Comparison of ENCODE assay signal across 22 cellular contexts in the genomic region with DNA sequence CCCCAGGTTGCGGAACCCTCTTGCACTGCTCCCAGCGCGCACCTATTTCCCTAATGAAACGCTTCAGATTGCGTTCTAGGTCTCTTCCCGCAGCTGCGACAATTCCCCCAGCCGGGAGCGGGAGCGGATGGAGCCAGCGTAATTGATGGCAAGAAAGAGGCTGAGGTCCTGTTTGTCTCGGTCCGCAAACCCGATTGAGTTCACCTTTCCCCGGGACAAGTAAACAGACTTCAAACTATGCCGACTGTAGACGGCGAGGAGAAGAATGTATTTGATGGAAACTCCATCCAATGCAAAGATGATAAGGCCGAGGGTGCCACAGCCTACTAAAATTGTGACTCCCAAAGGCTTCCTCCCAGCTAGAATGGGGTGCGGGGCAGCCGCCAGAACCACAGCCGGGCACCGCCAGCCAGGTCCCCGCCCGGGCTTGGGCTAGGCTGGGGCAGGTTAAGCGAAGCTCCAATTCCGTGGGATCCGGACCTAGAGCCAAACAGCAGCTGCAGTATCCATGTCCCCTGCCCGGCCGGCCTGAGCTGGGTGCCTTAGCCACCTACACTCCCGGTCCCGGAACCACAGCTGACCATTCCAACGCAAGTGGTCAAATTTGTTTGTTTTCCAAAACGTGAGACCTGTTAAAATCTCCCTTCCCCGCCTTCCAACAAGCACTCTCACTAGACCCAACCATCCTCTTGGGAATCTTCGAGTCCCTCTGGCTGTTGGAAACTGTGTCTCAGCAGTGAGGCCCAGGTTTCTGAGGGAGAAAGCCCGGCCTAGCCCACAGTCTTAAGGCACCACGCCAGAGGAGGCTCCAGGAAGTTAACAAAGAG. TPM values are rescaled to one million over a fixed set of nuclear protein-coding genes. Genes with fewer than 3 reads are reported as not detected.
DNase-seq lines count a peak whose midpoint lies in the region; ATAC-seq, FAIRE-seq and TF ChIP-seq lines count a peak whose summit lies in the region.
"Had no signal": no experiment of that assay in that cellular context is flagged by ENCODE, and none has a peak within 500 bp of the region (broad histone marks: within the 10 kb centered on the region; RNA-seq: fewer than 3 reads in every experiment).

No MANE protein-coding gene starts in this region.

- no peaks in the 10 kb centered on the region for H3F3A ChIP-seq in neural cell (ENCODE audit: insufficient read depth, low read length, poor library complexity, severe bottlenecking)

- peak overlapping the region in 1 of 2 experiments; percentile 66; a peak in 3 of 5 replicates for H3K4me3 Mint-ChIP-seq in H9
- H3K4me3 Mint-ChIP-seq in activated T-helper 1 cell treated with anti-CD3 and anti-CD28 coated beads, Interleukin-12 subunit alpha, Interleukin-12 subunit beta, Interleukin-2, Interleukin-4 antibody, amounts not matched to agents 30 ng/mL and 10 ng/mL and 1 ng/mL, durations not matched to agents 14 hours and 24 hours and 36 hours: no peak overlapping the region
- no peak overlapping the region for H3K4me3 Mint-ChIP-seq in activated T-helper 2 cell treated with anti-CD3 and anti-CD28 coated beads, Interferon-gamma antibody, Interleukin-2, Interleukin-4, amounts not matched to agents 10 μg/mL and 5 μg/mL and 100 μg/mL, durations not matched to agents 14 hours and 24 hours and 36 hours (ENCODE audit: low read depth)
- H3K4me3 Mint-ChIP-seq: activated CD4-positive, alpha-beta T cell treated with anti-CD3 and anti-CD28 coated beads, Interleukin-2, amount 10 ng/mL, durations not matched to agents 7 days and 5 days; activated T-cell treated with anti-CD3 and anti-CD28 coated beads, Interleukin-2, amount 50 U/mL, for 24 hours; stimulated activated memory B cell treated with anti-CD40 and anti-IgM and Interleukin-4, amounts not matched to agents 10 μg/mL and 1 μg/mL and 100 μg/mL, for 72 hours; T-helper 2 cell treated with Interferon-gamma antibody and Interleukin-4, amounts not matched to agents 5 μg/mL and 100 μg/mL, for 36 hours had no signal

- H3K9me2 ChIP-seq in neural cell (ENCODE audit: insufficient read depth, low read length): no peaks in the 10 kb centered on the region

- TF ChIP-seq RAD21 in neural cell (conservative IDR thresholded peaks at IDR 0.05): no peak

- H4K5ac ChIP-seq in H9 (ENCODE audit: insufficient read length, low read depth, low read length): no peak overlapping the region

- H3K4me1 Mint-ChIP-seq in H9: peaks cover 15 to 44% of the 10 kb centered on the region in 2 experiments
- no peaks in the 10 kb centered on the region for H3K4me1 Mint-ChIP-seq in activated T-helper 1 cell treated with anti-CD3 and anti-CD28 coated beads, Interleukin-12 subunit alpha, Interleukin-12 subunit beta, Interleukin-2, Interleukin-4 antibody, amounts not matched to agents 30 ng/mL and 10 ng/mL and 1 ng/mL, durations not matched to agents 14 hours and 24 hours and 36 hours (ENCODE audit: low read depth)
- H3K4me1 Mint-ChIP-seq in activated T-helper 2 cell treated with anti-CD3 and anti-CD28 coated beads, Interferon-gamma antibody, Interleukin-2, Interleukin-4, amounts not matched to agents 10 μg/mL and 5 μg/mL and 100 μg/mL, durations not matched to agents 14 hours and 24 hours and 36 hours (ENCODE audit: low read depth): peaks cover 2% of the 10 kb centered on the region
- H3K4me1 Mint-ChIP-seq: stimulated activated memory B cell treated with anti-CD40 and anti-IgM and Interleukin-4, amounts not matched to agents 10 μg/mL and 1 μg/mL and 100 μg/mL, for 72 hours had no signal

- peaks cover 96% of the 10 kb centered on the region for H3K27me3 Mint-ChIP-seq in H9 (ENCODE audit: low read depth)
- H3K27me3 Mint-ChIP-seq in activated T-helper 1 cell treated with anti-CD3 and anti-CD28 coated beads, Interleukin-12 subunit alpha, Interleukin-12 subunit beta, Interleukin-2, Interleukin-4 antibody, amounts not matched to agents 30 ng/mL and 10 ng/mL and 1 ng/mL, durations not matched to agents 14 hours and 24 hours and 36 hours (ENCODE audit: insufficient read depth): peaks cover 71% of the 10 kb centered on the region
- H3K27me3 Mint-ChIP-seq in activated T-helper 2 cell treated with anti-CD3 and anti-CD28 coated beads, Interferon-gamma antibody, Interleukin-2, Interleukin-4, amounts not matched to agents 10 μg/mL and 5 μg/mL and 100 μg/mL, durations not matched to agents 14 hours and 24 hours and 36 hours (ENCODE audit: low read depth): peaks cover 74% of the 10 kb centered on the region

- TF ChIP-seq EP300 in neural cell (conservative IDR thresholded peaks at IDR 0.05; ENCODE audit: poor library complexity, severe bottlenecking): no peak

- H3K4ac ChIP-seq in H9 (ENCODE audit: low read depth, low read length): no peak overlapping the region

- H3K79me1 ChIP-seq in H9 (ENCODE audit: insufficient read depth, low read depth, low read length, poor library complexity, severe bottlenecking): no peaks in the 10 kb centered on the region

- no peak overlapping the region for H2BK5ac ChIP-seq in H9 (ENCODE audit: insufficient read length, low read length)

- no peaks in the 10 kb centered on the region for H3K79me2 ChIP-seq in H9 (ENCODE audit: insufficient read depth, low read length)
- no peaks in the 10 kb centered on the region for H3K79me2 ChIP-seq in neural cell (replicated peaks; ENCODE audit: insufficient read depth, low read length)

- H3K23ac ChIP-seq in H9 (ENCODE audit: insufficient read length, low read depth, low read length): no peak overlapping the region

- H3K36me3 ChIP-seq in neural cell (ENCODE audit: insufficient read depth, low read length): no peaks in the 10 kb centered on the region
- no peaks in the 10 kb centered on the region for H3K36me3 ChIP-seq in small intestine (ENCODE audit: control insufficient read depth in 2 of 2, insufficient read depth in 2 of 2, low read length in 2 of 2)
- H3K36me3 ChIP-seq: gastrocnemius medialis had no signal

- peaks cover 94% of the 10 kb centered on the region for H3K27me3 ChIP-seq in H9 (ENCODE audit: insufficient read depth, low read length)
- peaks cover 99% of the 10 kb centered on the region for H3K27me3 ChIP-seq in neural cell (ENCODE audit: insufficient read depth, low read depth, low read length)
- H3K27me3 ChIP-seq in small intestine (ENCODE audit: control insufficient read depth in 2 of 2, insufficient read depth in 2 of 2, low read length in 2 of 2): peaks cover 31 to 59% of the 10 kb centered on the region in 2 donors

- no peak for TF ChIP-seq CTCF in H9 (conservative IDR thresholded peaks at IDR 0.05)
- no peak for TF ChIP-seq CTCF in neural cell (IDR thresholded peaks at IDR 0.05; ENCODE audit: poor library complexity, severe bottlenecking)

- H2BK12ac ChIP-seq in H9 (ENCODE audit: insufficient read length, low read depth, low read length): no peak overlapping the region

- H3K27ac ChIP-seq in H9 (ENCODE audit: insufficient read length, low read depth, low read length) (no peak overlapping the region), neural cell (ENCODE audit: low read length) (no peak overlapping the region), small intestine (ENCODE audit: low read depth in 1 of 2, low read length in 1 of 2) (no peak overlapping the region)
- H3K27ac ChIP-seq: gastrocnemius medialis, skin epidermis had no signal

- no peaks in the 10 kb centered on the region for H3K9me3 ChIP-seq in H9 (ENCODE audit: control insufficient read depth, low read depth, low read length)
- no peaks in the 10 kb centered on the region for H3K9me3 ChIP-seq in neural cell (ENCODE audit: low read length)
- no peaks in the 10 kb centered on the region for H3K9me3 ChIP-seq in small intestine (ENCODE audit: control insufficient read depth, low read depth)
- H3K9me3 ChIP-seq: gastrocnemius medialis had no signal

- H3T11ph ChIP-seq in H9 (ENCODE audit: low read length): no peak overlapping the region

- FAIRE-seq in small intestine (lab: Jason Lieb, UNC): no peak
- FAIRE-seq: endometrium had no signal

- H3K4me1 ChIP-seq in H9 (ENCODE audit: insufficient read depth, low read length) (no peaks in the 10 kb centered on the region), small intestine (ENCODE audit: control insufficient read depth in 2 of 2, insufficient read depth in 1 of 2, low read depth in 1 of 2, low read length in 1 of 2) (no peaks in the 10 kb centered on the region)

- H3K4me3 ChIP-seq in neural cell (ENCODE audit: low read length): no peak overlapping the region
- no peak overlapping the region for H3K4me3 ChIP-seq in small intestine (ENCODE audit: low read depth in 1 of 2, low read length in 2 of 2)
- H3K4me3 ChIP-seq: skin epidermis had no signal

- H3K14ac ChIP-seq in H9 (ENCODE audit: insufficient read depth, low read length): no peak overlapping the region; the same call in 1 of the 2 replicates

- H4K20me1 ChIP-seq in H9 (ENCODE audit: control insufficient read depth, insufficient read depth, insufficient read length) (no peaks in the 10 kb centered on the region), neural cell (ENCODE audit: insufficient read depth) (no peaks in the 10 kb centered on the region)

- H2AFZ ChIP-seq in H9 (ENCODE audit: low read length) (no peak overlapping the region), neural cell (ENCODE audit: low read depth, low read length) (no peak overlapping the region)

- H2BK120ac ChIP-seq in H9 (ENCODE audit: low read depth, low read length, poor library complexity, severe bottlenecking): no peak overlapping the region

- H3K4me2 ChIP-seq in H9 (ENCODE audit: insufficient read depth, insufficient read length, low read length) (peak overlapping the region; percentile 27), neural cell (ENCODE audit: low read length) (no peak overlapping the region)

- no peak overlapping the region for H3K9ac ChIP-seq in H9 (ENCODE audit: extremely low read depth, insufficient read length, low read length)
- no peak overlapping the region for H3K9ac ChIP-seq in neural cell (ENCODE audit: low read length)

- H2AK5ac ChIP-seq in H9 (ENCODE audit: insufficient read length, low read length): no peak overlapping the region

- H4K8ac ChIP-seq in H9 (replicated peaks; ENCODE audit: insufficient read length, low read depth, low read length): no peak overlapping the region

- H3K18ac ChIP-seq in H9 (ENCODE audit: insufficient read length, low read depth, low read length): no peak overlapping the region

- peaks cover 3% of the 10 kb centered on the region for H3K23me2 ChIP-seq in H9 (ENCODE audit: insufficient read length, low read depth, low read length, poor library complexity, severe bottlenecking)

- peaks cover 2 to 14% of the 10 kb centered on the region in 2 experiments; a peak in 3 of 5 replicates for H3K9me3 Mint-ChIP-seq in H9
- no peaks in the 10 kb centered on the region for H3K9me3 Mint-ChIP-seq in activated T-helper 1 cell treated with anti-CD3 and anti-CD28 coated beads, Interleukin-12 subunit alpha, Interleukin-12 subunit beta, Interleukin-2, Interleukin-4 antibody, amounts not matched to agents 30 ng/mL and 10 ng/mL and 1 ng/mL, durations not matched to agents 14 hours and 24 hours and 36 hours
- H3K9me3 Mint-ChIP-seq in activated T-helper 2 cell treated with anti-CD3 and anti-CD28 coated beads, Interferon-gamma antibody, Interleukin-2, Interleukin-4, amounts not matched to agents 10 μg/mL and 5 μg/mL and 100 μg/mL, durations not matched to agents 14 hours and 24 hours and 36 hours: no peaks in the 10 kb centered on the region
- H3K9me3 Mint-ChIP-seq: activated CD4-positive, alpha-beta T cell treated with anti-CD3 and anti-CD28 coated beads, Interleukin-2, amount 10 ng/mL, durations not matched to agents 7 days and 5 days; activated T-cell treated with anti-CD3 and anti-CD28 coated beads, Interleukin-2, amount 50 U/mL, for 24 hours; stimulated activated memory B cell treated with anti-CD40 and anti-IgM and Interleukin-4, amounts not matched to agents 10 μg/mL and 1 μg/mL and 100 μg/mL, for 72 hours; T-helper 2 cell treated with Interferon-gamma antibody and Interleukin-4, amounts not matched to agents 5 μg/mL and 100 μg/mL, for 36 hours had no signal

- H3K56ac ChIP-seq in H9 (ENCODE audit: insufficient read length, low read depth, low read length): no peak overlapping the region

- DNase-seq in DMS53 (lab: John Stamatoyannopoulos, UW) (peak; percentile 74), H9 (no peak), kidney glomerular epithelial cell (lab: John Stamatoyannopoulos, UW) (no peak), small intestine (no peak)
- no peak for DNase-seq in activated T-helper 1 cell treated with anti-CD3 and anti-CD28 coated beads, Interleukin-12 subunit alpha, Interleukin-12 subunit beta, Interleukin-2, Interleukin-4 antibody, amounts not matched to agents 30 ng/mL and 10 ng/mL and 1 ng/mL, durations not matched to agents 14 hours and 24 hours and 36 hours (ENCODE audit: low spot score)
- DNase-seq in activated T-helper 2 cell treated with anti-CD3 and anti-CD28 coated beads, Interferon-gamma antibody, Interleukin-2, Interleukin-4, amounts not matched to agents 10 μg/mL and 5 μg/mL and 100 μg/mL, durations not matched to agents 14 hours and 24 hours and 36 hours (ENCODE audit: low spot score): no peak
- DNase-seq: activated CD4-positive, alpha-beta T cell treated with anti-CD3 and anti-CD28 coated beads, Interleukin-2, amount 10 ng/mL, durations not matched to agents 7 days and 5 days; activated T-cell treated with anti-CD3 and anti-CD28 coated beads, Interleukin-2, amount 50 U/mL, for 24 hours; cerebellar nuclear complex; gastrocnemius medialis; Kasumi-1 had no signal

- no peak overlapping the region for H3K27ac Mint-ChIP-seq in H9
- peak overlapping the region; percentile 48 for H3K27ac Mint-ChIP-seq in activated T-helper 1 cell treated with anti-CD3 and anti-CD28 coated beads, Interleukin-12 subunit alpha, Interleukin-12 subunit beta, Interleukin-2, Interleukin-4 antibody, amounts not matched to agents 30 ng/mL and 10 ng/mL and 1 ng/mL, durations not matched to agents 14 hours and 24 hours and 36 hours
- no peak overlapping the region for H3K27ac Mint-ChIP-seq in activated T-helper 2 cell treated with anti-CD3 and anti-CD28 coated beads, Interferon-gamma antibody, Interleukin-2, Interleukin-4, amounts not matched to agents 10 μg/mL and 5 μg/mL and 100 μg/mL, durations not matched to agents 14 hours and 24 hours and 36 hours
- H3K27ac Mint-ChIP-seq: activated CD4-positive, alpha-beta T cell treated with anti-CD3 and anti-CD28 coated beads, Interleukin-2, amount 10 ng/mL, durations not matched to agents 7 days and 5 days; activated T-cell treated with anti-CD3 and anti-CD28 coated beads, Interleukin-2, amount 50 U/mL, for 24 hours; stimulated activated memory B cell treated with anti-CD40 and anti-IgM and Interleukin-4, amounts not matched to agents 10 μg/mL and 1 μg/mL and 100 μg/mL, for 72 hours; T-helper 2 cell treated with Interferon-gamma antibody and Interleukin-4, amounts not matched to agents 5 μg/mL and 100 μg/mL, for 36 hours had no signal

- H2BK15ac ChIP-seq in H9 (ENCODE audit: low read depth, low read length): no peak overlapping the region

- WGBS in H9 (ENCODE audit: extremely low coverage, insufficient read length, low lambda C conversion rate): no CpG with 5 or more reads among the region's 38 CpGs
- 5 to 8% (median 6%) methylated on average over 38 of the region's 38 CpGs for WGBS in small intestine, 3 donors

- ATAC-seq in GM19328 (IDR thresholded peaks at IDR 0.05; ENCODE audit: unreplicated experiment): no peak
- ATAC-seq: gastrocnemius medialis; Right ventricle myocardium inferior; stimulated activated memory B cell treated with anti-CD40 and anti-IgM and Interleukin-4, amounts not matched to agents 10 μg/mL and 1 μg/mL and 100 μg/mL, for 72 hours had no signal

- H4K91ac ChIP-seq in H9 (ENCODE audit: insufficient read length, low read depth, low read length): no peak overlapping the region

- no peaks in the 10 kb centered on the region; a peak in 2 of 7 replicates for H3K36me3 Mint-ChIP-seq in H9 (ENCODE audit: insufficient read depth in 1 of 3, low read depth in 3 of 3)
- peaks cover 1% of the 10 kb centered on the region for H3K36me3 Mint-ChIP-seq in activated T-helper 1 cell treated with anti-CD3 and anti-CD28 coated beads, Interleukin-12 subunit alpha, Interleukin-12 subunit beta, Interleukin-2, Interleukin-4 antibody, amounts not matched to agents 30 ng/mL and 10 ng/mL and 1 ng/mL, durations not matched to agents 14 hours and 24 hours and 36 hours (ENCODE audit: low read depth)
- no peaks in the 10 kb centered on the region for H3K36me3 Mint-ChIP-seq in activated T-helper 2 cell treated with anti-CD3 and anti-CD28 coated beads, Interferon-gamma antibody, Interleukin-2, Interleukin-4, amounts not matched to agents 10 μg/mL and 5 μg/mL and 100 μg/mL, durations not matched to agents 14 hours and 24 hours and 36 hours (ENCODE audit: low read depth)
- H3K36me3 Mint-ChIP-seq: stimulated activated memory B cell treated with anti-CD40 and anti-IgM and Interleukin-4, amounts not matched to agents 10 μg/mL and 1 μg/mL and 100 μg/mL, for 72 hours had no signal

- H2BK20ac ChIP-seq in H9 (ENCODE audit: low read depth, low read length, poor library complexity, severe bottlenecking): no peak overlapping the region

- intact Hi-C loops in activated T-helper 1 cell treated with anti-CD3 and anti-CD28 coated beads, Interleukin-12 subunit alpha, Interleukin-12 subunit beta, Interleukin-2, Interleukin-4 antibody, amounts not matched to agents 30 ng/mL and 10 ng/mL and 1 ng/mL, durations not matched to agents 14 hours and 24 hours and 36 hours (cut with micrococcal nuclease): loop anchor here (5.0 kb wide), 1 partner anchor 1073 kb away; no protein-coding TSS in a partner anchor
- intact Hi-C loops in activated T-helper 2 cell treated with anti-CD3 and anti-CD28 coated beads, Interferon-gamma antibody, Interleukin-2, Interleukin-4, amounts not matched to agents 10 μg/mL and 5 μg/mL and 100 μg/mL, durations not matched to agents 14 hours and 24 hours and 36 hours (cut with micrococcal nuclease): loop anchor here (5.0 to 10.0 kb wide), 2 partner anchors 1078 to 1690 kb away; a partner anchor contains a TSS

RNA-seq across cellular contexts. Expression of a gene that starts 5.5 kb away (rescaled TPM):
- total RNA-seq in H9 (2021): not detected in 2 replicates
- total RNA-seq in activated T-helper 1 cell treated with anti-CD3 and anti-CD28 coated beads, Interleukin-12 subunit alpha, Interleukin-12 subunit beta, Interleukin-2, Interleukin-4 antibody, amounts not matched to agents 30 ng/mL and 10 ng/mL and 1 ng/mL, durations not matched to agents 14 hours and 24 hours and 36 hours: not detected in 2 replicates
- 1.5 and 5.0 TPM in 2 replicates for polyA plus RNA-seq in neural cell
- 1.5 and 1.7 TPM in 2 replicates for polyA minus RNA-seq in neural cell
- total RNA-seq in activated T-helper 2 cell treated with anti-CD3 and anti-CD28 coated beads, Interferon-gamma antibody, Interleukin-2, Interleukin-4, amounts not matched to agents 10 μg/mL and 5 μg/mL and 100 μg/mL, durations not matched to agents 14 hours and 24 hours and 36 hours: not detected in 2 replicates
- under 1 TPM in 1 of 3 donors, not detected in 2; 0.45 TPM for polyA plus RNA-seq in small intestine
- total RNA-seq: activated CD4-positive, alpha-beta T cell treated with anti-CD3 and anti-CD28 coated beads, Interleukin-2, amount 10 ng/mL, durations not matched to agents 7 days and 5 days; gastrocnemius medialis; mononuclear cell; omental fat pad; Right ventricle myocardium inferior; urinary bladder had no signal
- polyA plus RNA-seq: adipose tissue, urinary bladder had no signal
